24 cellular contexts compared by ENCODE assay signal in genomic region chr2:8368463-8368862, GRCh38.
DNase-seq lines count a peak whose midpoint lies in the region; ATAC-seq and TF ChIP-seq lines count a peak whose summit lies in the region.
"Had no signal": no experiment of that assay in that cellular context is flagged by ENCODE, and none has a peak within 500 bp of the region (broad histone marks: within the 10 kb centered on the region; RNA-seq: fewer than 3 reads in every experiment).

No MANE protein-coding gene starts in this region.

- no peaks in the 10 kb centered on the region for H3K9me3 ChIP-seq in WERI-Rb-1 (ENCODE audit: severe bottlenecking)
- H3K9me3 ChIP-seq in uterus, result no peaks in the 10 kb centered on the region
- H3K9me3 ChIP-seq: SJSA1, upper lobe of right lung had no signal

- H3K27me3 ChIP-seq in WERI-Rb-1 (ENCODE audit: insufficient read depth, low read depth, severe bottlenecking), result no peaks in the 10 kb centered on the region
- no peaks in the 10 kb centered on the region for H3K27me3 ChIP-seq in uterus
- H3K27me3 ChIP-seq: SJSA1, upper lobe of right lung had no signal

- TF ChIP-seq POLR2A in uterus (IDR thresholded peaks at IDR 0.05), result no peak

- DNase-seq in WERI-Rb-1 (no peak), SK-N-DZ (ENCODE audit: low spot score) (no peak), NCI-H2081 (lab: John Stamatoyannopoulos, UW) (no peak), uterus (no peak), activated T-cell treated with anti-CD3 and anti-CD28 coated beads for 4 hours (no peak)
- DNase-seq: activated CD4-positive, alpha-beta memory T cell treated with anti-CD3 and anti-CD28 coated beads for 36 hours; activated naive CD8-positive, alpha-beta T cell treated with anti-CD3 and anti-CD28 coated beads, Interleukin-2, amount 10 ng/mL, durations not matched to agents 7 days and 5 days; CD4-positive, CD25-positive, alpha-beta regulatory T cell; cortex of kidney; hypothalamus; KBM-7; NCI-H2029 treated with DMSO at 0.1 percent for 48 hours; PC-9; stimulated activated CD4-positive, alpha-beta T cell treated with anti-CD3 and anti-CD28 coated beads, Interleukin-1b, Interleukin-23, amount 100 ng/mL, for 48 hours; stimulated activated naive CD8-positive, alpha-beta T cell treated with anti-CD3 and anti-CD28 coated beads, Interleukin-15, amount 100 ng/mL, for 72 hours; T-helper 2 cell; upper lobe of right lung had no signal

- TF ChIP-seq CTCF in WERI-Rb-1 (IDR thresholded peaks at IDR 0.05; ENCODE audit: low read depth, low read length), result no peak
- TF ChIP-seq CTCF in uterus (IDR thresholded peaks at IDR 0.05), result no peak

- H3K4me3 ChIP-seq in WERI-Rb-1 (ENCODE audit: low read depth, low read length) (no peak overlapping the region), uterus (no peak overlapping the region)
- H3K4me3 ChIP-seq: lung, PC-9, SJSA1, upper lobe of right lung had no signal

- H3K36me3 ChIP-seq in WERI-Rb-1 (no peaks in the 10 kb centered on the region), uterus (no peaks in the 10 kb centered on the region)
- H3K36me3 ChIP-seq: SJSA1, upper lobe of right lung had no signal

- H3K27ac ChIP-seq in WERI-Rb-1, result peak overlapping the region; percentile 30; the same call in 1 of the 2 replicates
- no peak overlapping the region for H3K27ac ChIP-seq in uterus
- H3K27ac ChIP-seq: parathyroid adenoma, PC-9, SJSA1, upper lobe of right lung had no signal

- no peaks in the 10 kb centered on the region for H3K4me1 ChIP-seq in uterus
- H3K4me1 ChIP-seq: parathyroid adenoma, SJSA1, upper lobe of right lung had no signal

- intact Hi-C loops in uterus (cut with DNase I; ENCODE audit: low total_unique reads), result no loop called here

- peak; percentile 96 for ATAC-seq in GM18511 (IDR thresholded peaks at IDR 0.05; ENCODE audit: unreplicated experiment)
- peak; percentile 84 for ATAC-seq in GM21447 (IDR thresholded peaks at IDR 0.05; ENCODE audit: unreplicated experiment)
- ATAC-seq in HG02884 (IDR thresholded peaks at IDR 0.05; ENCODE audit: unreplicated experiment), result peak; percentile 72
- ATAC-seq: HCT116; stimulated activated naive CD8-positive, alpha-beta T cell treated with anti-CD3 and anti-CD28 coated beads, Interleukin-15, amount 100 ng/mL, for 72 hours; upper lobe of right lung had no signal
